1 cellular context compared by ENCODE assay signal in the genomic region with DNA sequence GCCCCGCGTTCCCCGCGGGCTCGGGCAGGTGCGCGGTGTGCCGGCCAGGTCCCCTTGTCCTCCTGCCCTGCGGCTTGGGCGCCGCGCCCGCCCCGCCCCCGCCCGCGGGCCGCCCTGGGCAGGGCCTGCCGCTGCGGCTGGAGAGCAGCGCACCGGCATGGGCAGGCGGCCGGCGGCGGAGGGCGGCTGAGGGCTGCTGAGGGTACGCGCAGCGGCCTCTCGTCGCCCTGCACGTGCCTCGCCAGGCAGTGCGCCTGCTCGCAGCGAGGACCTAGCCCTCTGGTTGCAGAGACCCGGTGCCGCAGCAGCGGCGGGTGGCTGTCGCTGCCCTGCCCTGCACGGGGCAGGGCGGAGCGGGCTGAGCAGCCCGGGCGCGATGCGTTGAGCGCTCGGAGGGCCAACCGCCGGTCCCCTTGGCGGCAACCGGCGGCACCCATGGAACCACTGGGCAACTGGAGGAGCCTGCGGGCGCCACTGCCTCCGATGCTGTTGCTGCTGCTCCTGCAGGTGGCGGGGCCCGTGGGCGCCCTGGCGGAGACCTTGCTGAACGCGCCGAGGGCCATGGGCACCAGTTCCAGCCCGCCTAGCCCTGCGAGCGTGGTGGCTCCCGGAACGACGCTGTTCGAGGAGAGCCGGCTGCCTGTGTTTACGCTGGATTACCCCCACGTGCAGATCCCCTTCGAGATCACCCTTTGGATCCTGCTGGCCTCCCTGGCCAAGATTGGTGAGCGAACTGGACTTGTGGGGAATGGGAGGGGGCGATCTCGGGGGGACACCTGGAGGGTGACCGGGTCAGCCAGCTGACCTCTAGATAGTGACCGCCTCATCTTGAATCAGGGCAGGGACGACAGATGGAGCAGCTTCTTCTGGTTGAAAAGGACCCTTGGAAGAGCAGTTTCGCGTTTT.
TF ChIP-seq lines count a peak whose summit lies in the region.

A gene with protein sequence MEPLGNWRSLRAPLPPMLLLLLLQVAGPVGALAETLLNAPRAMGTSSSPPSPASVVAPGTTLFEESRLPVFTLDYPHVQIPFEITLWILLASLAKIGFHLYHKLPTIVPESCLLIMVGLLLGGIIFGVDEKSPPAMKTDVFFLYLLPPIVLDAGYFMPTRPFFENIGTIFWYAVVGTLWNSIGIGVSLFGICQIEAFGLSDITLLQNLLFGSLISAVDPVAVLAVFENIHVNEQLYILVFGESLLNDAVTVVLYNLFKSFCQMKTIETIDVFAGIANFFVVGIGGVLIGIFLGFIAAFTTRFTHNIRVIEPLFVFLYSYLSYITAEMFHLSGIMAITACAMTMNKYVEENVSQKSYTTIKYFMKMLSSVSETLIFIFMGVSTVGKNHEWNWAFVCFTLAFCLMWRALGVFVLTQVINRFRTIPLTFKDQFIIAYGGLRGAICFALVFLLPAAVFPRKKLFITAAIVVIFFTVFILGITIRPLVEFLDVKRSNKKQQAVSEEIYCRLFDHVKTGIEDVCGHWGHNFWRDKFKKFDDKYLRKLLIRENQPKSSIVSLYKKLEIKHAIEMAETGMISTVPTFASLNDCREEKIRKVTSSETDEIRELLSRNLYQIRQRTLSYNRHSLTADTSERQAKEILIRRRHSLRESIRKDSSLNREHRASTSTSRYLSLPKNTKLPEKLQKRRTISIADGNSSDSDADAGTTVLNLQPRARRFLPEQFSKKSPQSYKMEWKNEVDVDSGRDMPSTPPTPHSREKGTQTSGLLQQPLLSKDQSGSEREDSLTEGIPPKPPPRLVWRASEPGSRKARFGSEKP (plus strand): TSS at position 140 of the 906 bp plus-strand sequence. CDS start 296 bp downstream, at position 436.

TF ChIP-seq in HepG2, 621 proteins besides CTCF, POLR2A, EP300 and RAD21 (continued from another document and continues in another):
- TF ChIP-seq DNMT3B (CRISPR knock-in tag; conservative IDR thresholded peaks at IDR 0.05), result no peak
- TF ChIP-seq ETV5 (CRISPR knock-in tag; IDR thresholded peaks at IDR 0.05; ENCODE audit: borderline replicate concordance), result no peak
- no peak for TF ChIP-seq SMAD1 (CRISPR knock-in tag; IDR thresholded peaks at IDR 0.05; ENCODE audit: borderline replicate concordance, low read depth)
- TF ChIP-seq, protein P1, sequence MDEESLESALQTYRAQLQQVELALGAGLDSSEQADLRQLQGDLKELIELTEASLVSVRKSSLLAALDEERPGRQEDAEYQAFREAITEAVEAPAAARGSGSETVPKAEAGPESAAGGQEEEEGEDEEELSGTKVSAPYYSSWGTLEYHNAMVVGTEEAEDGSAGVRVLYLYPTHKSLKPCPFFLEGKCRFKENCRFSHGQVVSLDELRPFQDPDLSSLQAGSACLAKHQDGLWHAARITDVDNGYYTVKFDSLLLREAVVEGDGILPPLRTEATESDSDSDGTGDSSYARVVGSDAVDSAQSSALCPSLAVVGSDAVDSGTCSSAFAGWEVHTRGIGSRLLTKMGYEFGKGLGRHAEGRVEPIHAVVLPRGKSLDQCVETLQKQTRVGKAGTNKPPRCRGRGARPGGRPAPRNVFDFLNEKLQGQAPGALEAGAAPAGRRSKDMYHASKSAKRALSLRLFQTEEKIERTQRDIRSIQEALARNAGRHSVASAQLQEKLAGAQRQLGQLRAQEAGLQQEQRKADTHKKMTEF (CRISPR knock-in tag; IDR thresholded peaks at IDR 0.05), result no peak
- TF ChIP-seq BRCA1 (CRISPR knock-in tag; IDR thresholded peaks at IDR 0.05), result no peak
- no peak for TF ChIP-seq ZNF30 (CRISPR knock-in tag; IDR thresholded peaks at IDR 0.05)
- TF ChIP-seq, protein P2, sequence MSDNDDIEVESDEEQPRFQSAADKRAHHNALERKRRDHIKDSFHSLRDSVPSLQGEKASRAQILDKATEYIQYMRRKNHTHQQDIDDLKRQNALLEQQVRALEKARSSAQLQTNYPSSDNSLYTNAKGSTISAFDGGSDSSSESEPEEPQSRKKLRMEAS (IDR thresholded peaks at IDR 0.05), result 0 out of 2 replicates have a peak, but pooled peaks have one; percentile 29
- TF ChIP-seq ZSCAN9 (CRISPR knock-in tag; IDR thresholded peaks at IDR 0.05; ENCODE audit: borderline replicate concordance), result no peak
- TF ChIP-seq, protein P3, sequence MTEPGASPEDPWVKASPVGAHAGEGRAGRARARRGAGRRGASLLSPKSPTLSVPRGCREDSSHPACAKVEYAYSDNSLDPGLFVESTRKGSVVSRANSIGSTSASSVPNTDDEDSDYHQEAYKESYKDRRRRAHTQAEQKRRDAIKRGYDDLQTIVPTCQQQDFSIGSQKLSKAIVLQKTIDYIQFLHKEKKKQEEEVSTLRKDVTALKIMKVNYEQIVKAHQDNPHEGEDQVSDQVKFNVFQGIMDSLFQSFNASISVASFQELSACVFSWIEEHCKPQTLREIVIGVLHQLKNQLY (CRISPR knock-in tag; IDR thresholded peaks at IDR 0.05), result no peak
- TF ChIP-seq, protein P4, sequence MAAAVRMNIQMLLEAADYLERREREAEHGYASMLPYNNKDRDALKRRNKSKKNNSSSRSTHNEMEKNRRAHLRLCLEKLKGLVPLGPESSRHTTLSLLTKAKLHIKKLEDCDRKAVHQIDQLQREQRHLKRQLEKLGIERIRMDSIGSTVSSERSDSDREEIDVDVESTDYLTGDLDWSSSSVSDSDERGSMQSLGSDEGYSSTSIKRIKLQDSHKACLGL (CRISPR knock-in tag; IDR thresholded peaks at IDR 0.05), result peak; percentile 34; the same call in 1 of the 2 replicates
- TF ChIP-seq REL (CRISPR knock-in tag; conservative IDR thresholded peaks at IDR 0.05), result no peak
- TF ChIP-seq ZNF761 (CRISPR knock-in tag; conservative IDR thresholded peaks at IDR 0.05), result 0 out of 2 replicates have a peak, but pooled peaks have one; percentile 22
- TF ChIP-seq, protein P5, sequence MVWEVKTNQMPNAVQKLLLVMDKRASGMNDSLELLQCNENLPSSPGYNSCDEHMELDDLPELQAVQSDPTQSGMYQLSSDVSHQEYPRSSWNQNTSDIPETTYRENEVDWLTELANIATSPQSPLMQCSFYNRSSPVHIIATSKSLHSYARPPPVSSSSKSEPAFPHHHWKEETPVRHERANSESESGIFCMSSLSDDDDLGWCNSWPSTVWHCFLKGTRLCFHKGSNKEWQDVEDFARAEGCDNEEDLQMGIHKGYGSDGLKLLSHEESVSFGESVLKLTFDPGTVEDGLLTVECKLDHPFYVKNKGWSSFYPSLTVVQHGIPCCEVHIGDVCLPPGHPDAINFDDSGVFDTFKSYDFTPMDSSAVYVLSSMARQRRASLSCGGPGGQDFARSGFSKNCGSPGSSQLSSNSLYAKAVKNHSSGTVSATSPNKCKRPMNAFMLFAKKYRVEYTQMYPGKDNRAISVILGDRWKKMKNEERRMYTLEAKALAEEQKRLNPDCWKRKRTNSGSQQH (CRISPR knock-in tag; IDR thresholded peaks at IDR 0.05; ENCODE audit: low read depth), result no peak
- TF ChIP-seq, protein P6, sequence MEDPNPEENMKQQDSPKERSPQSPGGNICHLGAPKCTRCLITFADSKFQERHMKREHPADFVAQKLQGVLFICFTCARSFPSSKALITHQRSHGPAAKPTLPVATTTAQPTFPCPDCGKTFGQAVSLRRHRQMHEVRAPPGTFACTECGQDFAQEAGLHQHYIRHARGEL (CRISPR knock-in tag; IDR thresholded peaks at IDR 0.05), result no peak
- no peak for TF ChIP-seq FOXA3 (CRISPR knock-in tag; IDR thresholded peaks at IDR 0.05)
- no peak for TF ChIP-seq XBP1 (CRISPR knock-in tag; IDR thresholded peaks at IDR 0.05)
- no peak for TF ChIP-seq FLYWCH1 (CRISPR knock-in tag; IDR thresholded peaks at IDR 0.05)
- 0 out of 2 replicates have a peak, but pooled peaks have one; percentile 22 for TF ChIP-seq ZNF709 (CRISPR knock-in tag; IDR thresholded peaks at IDR 0.05)
- 0 out of 2 replicates have a peak, but pooled peaks have one; percentile 12 for TF ChIP-seq ZNF563 (CRISPR knock-in tag; IDR thresholded peaks at IDR 0.05)
- TF ChIP-seq RBAK (CRISPR knock-in tag; IDR thresholded peaks at IDR 0.05), result no peak
- TF ChIP-seq, protein P7, sequence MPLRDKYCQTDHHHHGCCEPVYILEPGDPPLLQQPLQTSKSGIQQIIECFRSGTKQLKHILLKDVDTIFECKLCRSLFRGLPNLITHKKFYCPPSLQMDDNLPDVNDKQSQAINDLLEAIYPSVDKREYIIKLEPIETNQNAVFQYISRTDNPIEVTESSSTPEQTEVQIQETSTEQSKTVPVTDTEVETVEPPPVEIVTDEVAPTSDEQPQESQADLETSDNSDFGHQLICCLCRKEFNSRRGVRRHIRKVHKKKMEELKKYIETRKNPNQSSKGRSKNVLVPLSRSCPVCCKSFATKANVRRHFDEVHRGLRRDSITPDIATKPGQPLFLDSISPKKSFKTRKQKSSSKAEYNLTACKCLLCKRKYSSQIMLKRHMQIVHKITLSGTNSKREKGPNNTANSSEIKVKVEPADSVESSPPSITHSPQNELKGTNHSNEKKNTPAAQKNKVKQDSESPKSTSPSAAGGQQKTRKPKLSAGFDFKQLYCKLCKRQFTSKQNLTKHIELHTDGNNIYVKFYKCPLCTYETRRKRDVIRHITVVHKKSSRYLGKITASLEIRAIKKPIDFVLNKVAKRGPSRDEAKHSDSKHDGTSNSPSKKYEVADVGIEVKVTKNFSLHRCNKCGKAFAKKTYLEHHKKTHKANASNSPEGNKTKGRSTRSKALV (CRISPR knock-in tag; IDR thresholded peaks at IDR 0.05), result 0 out of 2 replicates have a peak, but pooled peaks have one; percentile 86
- TF ChIP-seq MTF1 (CRISPR knock-in tag; IDR thresholded peaks at IDR 0.05), result no peak
- TF ChIP-seq PHF21A (CRISPR knock-in tag; IDR thresholded peaks at IDR 0.05), result no peak
- no peak for TF ChIP-seq ZNF282 (IDR thresholded peaks at IDR 0.05; ENCODE audit: partially characterized antibody)
- TF ChIP-seq, protein P8, sequence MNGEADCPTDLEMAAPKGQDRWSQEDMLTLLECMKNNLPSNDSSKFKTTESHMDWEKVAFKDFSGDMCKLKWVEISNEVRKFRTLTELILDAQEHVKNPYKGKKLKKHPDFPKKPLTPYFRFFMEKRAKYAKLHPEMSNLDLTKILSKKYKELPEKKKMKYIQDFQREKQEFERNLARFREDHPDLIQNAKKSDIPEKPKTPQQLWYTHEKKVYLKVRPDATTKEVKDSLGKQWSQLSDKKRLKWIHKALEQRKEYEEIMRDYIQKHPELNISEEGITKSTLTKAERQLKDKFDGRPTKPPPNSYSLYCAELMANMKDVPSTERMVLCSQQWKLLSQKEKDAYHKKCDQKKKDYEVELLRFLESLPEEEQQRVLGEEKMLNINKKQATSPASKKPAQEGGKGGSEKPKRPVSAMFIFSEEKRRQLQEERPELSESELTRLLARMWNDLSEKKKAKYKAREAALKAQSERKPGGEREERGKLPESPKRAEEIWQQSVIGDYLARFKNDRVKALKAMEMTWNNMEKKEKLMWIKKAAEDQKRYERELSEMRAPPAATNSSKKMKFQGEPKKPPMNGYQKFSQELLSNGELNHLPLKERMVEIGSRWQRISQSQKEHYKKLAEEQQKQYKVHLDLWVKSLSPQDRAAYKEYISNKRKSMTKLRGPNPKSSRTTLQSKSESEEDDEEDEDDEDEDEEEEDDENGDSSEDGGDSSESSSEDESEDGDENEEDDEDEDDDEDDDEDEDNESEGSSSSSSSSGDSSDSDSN (CRISPR knock-in tag; IDR thresholded peaks at IDR 0.05), result peak; percentile 48; the same call in 1 of the 2 replicates
- TF ChIP-seq, protein P9, sequence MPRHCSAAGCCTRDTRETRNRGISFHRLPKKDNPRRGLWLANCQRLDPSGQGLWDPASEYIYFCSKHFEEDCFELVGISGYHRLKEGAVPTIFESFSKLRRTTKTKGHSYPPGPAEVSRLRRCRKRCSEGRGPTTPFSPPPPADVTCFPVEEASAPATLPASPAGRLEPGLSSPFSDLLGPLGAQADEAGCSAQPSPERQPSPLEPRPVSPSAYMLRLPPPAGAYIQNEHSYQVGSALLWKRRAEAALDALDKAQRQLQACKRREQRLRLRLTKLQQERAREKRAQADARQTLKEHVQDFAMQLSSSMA (CRISPR knock-in tag; IDR thresholded peaks at IDR 0.05), result no peak
- TF ChIP-seq ZNF776 (CRISPR knock-in tag; IDR thresholded peaks at IDR 0.05), result 0 out of 2 replicates have a peak, but pooled peaks have one; percentile 19
- TF ChIP-seq, protein P10, sequence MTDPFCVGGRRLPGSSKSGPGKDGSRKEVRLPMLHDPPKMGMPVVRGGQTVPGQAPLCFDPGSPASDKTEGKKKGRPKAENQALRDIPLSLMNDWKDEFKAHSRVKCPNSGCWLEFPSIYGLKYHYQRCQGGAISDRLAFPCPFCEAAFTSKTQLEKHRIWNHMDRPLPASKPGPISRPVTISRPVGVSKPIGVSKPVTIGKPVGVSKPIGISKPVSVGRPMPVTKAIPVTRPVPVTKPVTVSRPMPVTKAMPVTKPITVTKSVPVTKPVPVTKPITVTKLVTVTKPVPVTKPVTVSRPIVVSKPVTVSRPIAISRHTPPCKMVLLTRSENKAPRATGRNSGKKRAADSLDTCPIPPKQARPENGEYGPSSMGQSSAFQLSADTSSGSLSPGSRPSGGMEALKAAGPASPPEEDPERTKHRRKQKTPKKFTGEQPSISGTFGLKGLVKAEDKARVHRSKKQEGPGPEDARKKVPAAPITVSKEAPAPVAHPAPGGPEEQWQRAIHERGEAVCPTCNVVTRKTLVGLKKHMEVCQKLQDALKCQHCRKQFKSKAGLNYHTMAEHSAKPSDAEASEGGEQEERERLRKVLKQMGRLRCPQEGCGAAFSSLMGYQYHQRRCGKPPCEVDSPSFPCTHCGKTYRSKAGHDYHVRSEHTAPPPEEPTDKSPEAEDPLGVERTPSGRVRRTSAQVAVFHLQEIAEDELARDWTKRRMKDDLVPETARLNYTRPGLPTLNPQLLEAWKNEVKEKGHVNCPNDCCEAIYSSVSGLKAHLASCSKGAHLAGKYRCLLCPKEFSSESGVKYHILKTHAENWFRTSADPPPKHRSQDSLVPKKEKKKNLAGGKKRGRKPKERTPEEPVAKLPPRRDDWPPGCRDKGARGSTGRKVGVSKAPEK (CRISPR knock-in tag; IDR thresholded peaks at IDR 0.05; ENCODE audit: borderline replicate concordance), result no peak
- peak; percentile 43; the same call in 1 of the 2 replicates for TF ChIP-seq BHLHE40 (IDR thresholded peaks at IDR 0.05; ENCODE audit: low read length)
- TF ChIP-seq NPAS2 (CRISPR knock-in tag; IDR thresholded peaks at IDR 0.05; ENCODE audit: borderline replicate concordance), result no peak
- no peak for TF ChIP-seq NR2C2 (CRISPR knock-in tag; IDR thresholded peaks at IDR 0.05; ENCODE audit: borderline replicate concordance)
